Comparison of ENCODE assay signal across 13 cellular contexts in genomic region chr1:243407284-243408018, GRCh38.
DNase-seq lines count a peak whose midpoint lies in the region; ATAC-seq lines count a peak whose summit lies in the region.
"Had no signal": no experiment of that assay in that cellular context is flagged by ENCODE, and none has a peak within 500 bp of the region (broad histone marks: within the 10 kb centered on the region; RNA-seq: fewer than 3 reads in every experiment).

No MANE protein-coding gene starts in this region.

- DNase-seq in CD1c-positive myeloid dendritic cell (ENCODE audit: extremely low spot score), result peak; percentile 7
- DNase-seq in amniotic epithelial cell (ENCODE audit: low read depth), result peak; percentile 74
- DNase-seq in glomerular visceral epithelial cell (ENCODE audit: extremely low spot score), result peak; percentile 4
- no peak for DNase-seq in nucleus accumbens (lab: John Stamatoyannopoulos, UW)
- no peak for DNase-seq in NCI-H748 treated with DMSO at 0.1 percent for 48 hours (lab: John Stamatoyannopoulos, UW)
- no peak for DNase-seq in HuH-7 (ENCODE audit: low spot score)
- DNase-seq: adrenal gland; DMS53; NCI-H2227 treated with DMSO at 0.1 percent for 48 hours; SJCRH30; stimulated activated CD4-positive, alpha-beta T cell treated with anti-CD3 and anti-CD28 coated beads, Interleukin-12 subunit alpha, Interleukin-12 subunit beta, amount 100 ng/mL, for 4 hours had no signal

- ATAC-seq in HG03432 (IDR thresholded peaks at IDR 0.05; ENCODE audit: unreplicated experiment) (peak; percentile 55), HG02571 (IDR thresholded peaks at IDR 0.05; ENCODE audit: unreplicated experiment) (no peak)

Comparison
In these comparisons a context has a peak if more than half of its experiments do, and no peak if none do; other contexts are left out.
1. DNase-seq: peak in CD1c-positive myeloid dendritic cell (single experiment), amniotic epithelial cell (single experiment) and glomerular visceral epithelial cell (single experiment); none in nucleus accumbens (0 of 56), NCI-H748 treated with DMSO at 0.1 percent for 48 hours (single experiment) and HuH-7 (single experiment).